In the genomic region with DNA sequence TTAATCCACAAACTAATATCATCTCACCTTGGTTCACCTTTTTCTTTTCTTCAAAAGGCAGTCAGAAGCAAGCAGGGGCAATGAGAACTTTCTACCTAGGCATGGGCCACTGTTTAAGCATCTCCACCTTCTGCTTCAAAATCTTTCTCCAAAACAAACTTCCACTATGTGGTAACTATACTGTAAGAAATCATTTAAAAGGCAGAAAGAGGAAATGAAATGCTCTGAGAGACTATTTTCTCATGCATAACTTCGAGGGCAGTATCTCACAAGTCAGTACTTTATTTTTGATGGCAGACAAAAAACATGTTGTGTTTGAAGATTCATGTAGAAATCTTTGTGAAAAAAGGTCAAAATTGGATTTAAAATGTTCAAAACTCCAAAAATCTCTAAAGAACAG, we compare ENCODE assay signal across 26 cellular contexts.
DNase-seq lines count a peak whose midpoint lies in the region; ATAC-seq lines count a peak whose summit lies in the region.
"Had no signal": no experiment of that assay in that cellular context is flagged by ENCODE, and none has a peak within 500 bp of the region (broad histone marks: within the 10 kb centered on the region; RNA-seq: fewer than 3 reads in every experiment).

No MANE protein-coding gene starts in this region.

- H3K27ac Mint-ChIP-seq in naive B cell, result peak overlapping the region in 1 of 6 donors; percentile 1
- H3K27ac Mint-ChIP-seq: activated CD4-positive, alpha-beta memory T cell treated with anti-CD3 and anti-CD28 coated beads, Interleukin-2, amount 10 ng/mL, durations not matched to agents 7 days and 5 days; activated naive CD4-positive, alpha-beta T cell treated with anti-CD3 and anti-CD28 coated beads for 36 hours; activated T-cell treated with anti-CD3 and anti-CD28 coated beads, Interleukin-2, amount 50 U/mL, for 24 hours; mesothelial cell of epicardium; nephron; WTC11 had no signal

- no peak overlapping the region for H3K27ac ChIP-seq in mesenchymal stem cell (ENCODE audit: low read length, poor library complexity, severe bottlenecking)
- H3K27ac ChIP-seq: ascending aorta, esophagus muscularis mucosa, SJCRH30, tibial artery had no signal

- no peak overlapping the region for H3K18ac ChIP-seq in mesenchymal stem cell (ENCODE audit: low read depth in 1 of 2, low read length in 2 of 2)

- ATAC-seq in GM18502 (IDR thresholded peaks at IDR 0.05; ENCODE audit: poor library complexity, unreplicated experiment) (peak; percentile 56), GM19395 (IDR thresholded peaks at IDR 0.05; ENCODE audit: unreplicated experiment) (peak; percentile 66), HG02973 (IDR thresholded peaks at IDR 0.05; ENCODE audit: unreplicated experiment) (peak; percentile 60), naive B cell (ENCODE audit: low read depth in 2 of 2) (peak; percentile 81 to 91)
- ATAC-seq: HCT116; sciatic nerve; stimulated activated naive CD8-positive, alpha-beta T cell treated with anti-CD3 and anti-CD28 coated beads, Interleukin-15, Interleukin-2, amounts not matched to agents 100 U/mL and 50 U/mL, for 24 hours; WTC11 had no signal

- H3K9me3 ChIP-seq in mesenchymal stem cell (ENCODE audit: control insufficient read depth, low read length), result no peaks in the 10 kb centered on the region
- H3K9me3 ChIP-seq: ascending aorta, BE2C, esophagus muscularis mucosa, SJCRH30, tibial artery had no signal

- no peak overlapping the region for H3K23ac ChIP-seq in mesenchymal stem cell (ENCODE audit: low read length in 2 of 2)

- no peak overlapping the region for H3K4me3 Mint-ChIP-seq in naive B cell
- H3K4me3 Mint-ChIP-seq: activated CD4-positive, alpha-beta memory T cell treated with anti-CD3 and anti-CD28 coated beads, Interleukin-2, amount 10 ng/mL, durations not matched to agents 7 days and 5 days; activated naive CD4-positive, alpha-beta T cell treated with anti-CD3 and anti-CD28 coated beads for 36 hours; activated T-cell treated with anti-CD3 and anti-CD28 coated beads, Interleukin-2, amount 50 U/mL, for 24 hours; mesothelial cell of epicardium; nephron; WTC11 had no signal

- H3K4me3 ChIP-seq in mesenchymal stem cell (ENCODE audit: insufficient read depth in 1 of 2, low read depth in 1 of 2, low read length in 2 of 2), result no peak overlapping the region
- H3K4me3 ChIP-seq: ascending aorta, esophagus muscularis mucosa, SJCRH30, tibial artery had no signal

- no peak overlapping the region for H3K4me2 ChIP-seq in mesenchymal stem cell (ENCODE audit: low read length, poor library complexity, severe bottlenecking)

- H3K4ac ChIP-seq in mesenchymal stem cell (ENCODE audit: low read depth in 1 of 2, low read length in 2 of 2), result no peak overlapping the region

- H3K4me1 ChIP-seq in mesenchymal stem cell (ENCODE audit: control insufficient read depth, insufficient read depth, low read depth, low read length), result no peaks in the 10 kb centered on the region
- H3K4me1 ChIP-seq: ascending aorta, BE2C, SJCRH30 had no signal

- DNase-seq in naive B cell, result peak; percentile 9
- no peak for DNase-seq in mesenchymal stem cell
- DNase-seq in NCI-H146 (lab: John Stamatoyannopoulos, UW), result no peak
- DNase-seq in cerebellar cortex (ENCODE audit: low spot score), result no peak
- DNase-seq: activated CD4-positive, alpha-beta memory T cell treated with anti-CD3 and anti-CD28 coated beads, Interleukin-2, amount 10 ng/mL, durations not matched to agents 7 days and 5 days; activated naive CD4-positive, alpha-beta T cell treated with anti-CD3 and anti-CD28 coated beads for 36 hours; activated T-cell treated with anti-CD3 and anti-CD28 coated beads, Interleukin-2, amount 50 U/mL, for 24 hours; BE2C; effector CD8-positive, alpha-beta T cell; EL; NCI-H1105 treated with DMSO at 0.1 percent for 48 hours; NCI-H526 treated with DMSO at 0.1 percent for 48 hours; OCI-M1; SJCRH30; stimulated activated naive CD8-positive, alpha-beta T cell treated with anti-CD3 and anti-CD28 coated beads, Interleukin-15, Interleukin-2, amounts not matched to agents 100 U/mL and 50 U/mL, for 24 hours; tibial artery had no signal

- H2BK12ac ChIP-seq in mesenchymal stem cell (ENCODE audit: low read length in 2 of 2), result no peak overlapping the region

- no peaks in the 10 kb centered on the region for H3K36me3 ChIP-seq in mesenchymal stem cell (ENCODE audit: control insufficient read depth in 1 of 2, insufficient read depth in 2 of 2, low read depth in 1 of 2, low read length in 2 of 2)
- H3K36me3 ChIP-seq: ascending aorta, BE2C, esophagus muscularis mucosa, SJCRH30, tibial artery had no signal

- peaks cover 0 to 3% of the 10 kb centered on the region in 2 donors for H3K36me3 Mint-ChIP-seq in naive B cell
- H3K36me3 Mint-ChIP-seq: mesothelial cell of epicardium, WTC11 had no signal

- peaks cover 13 to 21% (median 18%) of the 10 kb centered on the region in 3 donors for H3K4me1 Mint-ChIP-seq in naive B cell
- H3K4me1 Mint-ChIP-seq: WTC11 had no signal

- 93% methylated on average over 1 of the region's 1 CpG for WGBS in mesenchymal stem cell

- H3K9ac ChIP-seq in mesenchymal stem cell (ENCODE audit: low read length), result no peak overlapping the region

- no peak overlapping the region for H3K14ac ChIP-seq in mesenchymal stem cell (ENCODE audit: low read length in 2 of 2)

- H4K8ac ChIP-seq in mesenchymal stem cell (ENCODE audit: low read length), result no peak overlapping the region

- no peak overlapping the region for H2BK5ac ChIP-seq in mesenchymal stem cell (ENCODE audit: low read depth, low read length, poor library complexity, severe bottlenecking)

- peaks cover 16% of the 10 kb centered on the region for H3K79me1 ChIP-seq in mesenchymal stem cell (replicated peaks; ENCODE audit: low read length, poor library complexity, severe bottlenecking)

- no peaks in the 10 kb centered on the region for H3K27me3 Mint-ChIP-seq in naive B cell
- H3K27me3 Mint-ChIP-seq: activated CD4-positive, alpha-beta memory T cell treated with anti-CD3 and anti-CD28 coated beads, Interleukin-2, amount 10 ng/mL, durations not matched to agents 7 days and 5 days; activated T-cell treated with anti-CD3 and anti-CD28 coated beads, Interleukin-2, amount 50 U/mL, for 24 hours had no signal

- no peaks in the 10 kb centered on the region for H3K27me3 ChIP-seq in mesenchymal stem cell (ENCODE audit: control insufficient read depth in 1 of 2, insufficient read depth in 1 of 2, low read length in 2 of 2)
- H3K27me3 ChIP-seq: ascending aorta, BE2C, esophagus muscularis mucosa, SJCRH30, tibial artery had no signal

- no peak overlapping the region for H2BK15ac ChIP-seq in mesenchymal stem cell (ENCODE audit: low read depth, poor library complexity, severe bottlenecking)

- no peak overlapping the region for H2BK120ac ChIP-seq in mesenchymal stem cell (ENCODE audit: low read depth, low read length)

- H3K9me3 Mint-ChIP-seq in naive B cell, result no peaks in the 10 kb centered on the region
- H3K9me3 Mint-ChIP-seq: activated CD4-positive, alpha-beta memory T cell treated with anti-CD3 and anti-CD28 coated beads, Interleukin-2, amount 10 ng/mL, durations not matched to agents 7 days and 5 days; activated naive CD4-positive, alpha-beta T cell treated with anti-CD3 and anti-CD28 coated beads for 36 hours; activated T-cell treated with anti-CD3 and anti-CD28 coated beads, Interleukin-2, amount 50 U/mL, for 24 hours; mesothelial cell of epicardium; nephron; WTC11 had no signal

- no peak overlapping the region for H2AFZ ChIP-seq in mesenchymal stem cell (ENCODE audit: low read depth, low read length)

- no peak overlapping the region for H4K91ac ChIP-seq in mesenchymal stem cell (ENCODE audit: low read length)

- no peak overlapping the region for H2AK5ac ChIP-seq in mesenchymal stem cell (ENCODE audit: low read length, severe bottlenecking)
